8 cellular contexts compared by ENCODE assay signal in genomic region chr4:72701987-72702819, GRCh38.
A peak's percentile ranks its signal among the peaks of the same experiment; 100 is the strongest.
DNase-seq lines count a peak whose midpoint lies in the region; ATAC-seq lines count a peak whose summit lies in the region.

No MANE protein-coding gene starts in this region.

- H3K27ac ChIP-seq in CD4-positive, CD25-positive, alpha-beta regulatory T cell (ENCODE audit: insufficient read depth, low read length, poor library complexity, severe bottlenecking) = no peak overlapping the region
- H3K27ac ChIP-seq in rectal smooth muscle tissue (ENCODE audit: low read depth, low read length) = no peak overlapping the region

- H3K4me3 Mint-ChIP-seq in CD4-positive, CD25-positive, alpha-beta regulatory T cell = peak overlapping the region in 3 of 4 donors; percentile 78 to 83 (median 78)
- peak overlapping the region; percentile 74 for H3K4me3 Mint-ChIP-seq in activated T-helper 1 cell treated with anti-CD3 and anti-CD28 coated beads, Interleukin-12 subunit alpha, Interleukin-12 subunit beta, Interleukin-2, Interleukin-4 antibody, amounts not matched to agents 30 ng/mL and 10 ng/mL and 1 ng/mL, durations not matched to agents 14 hours and 24 hours and 36 hours

- no peak overlapping the region for H3K9ac ChIP-seq in rectal smooth muscle tissue (ENCODE audit: low read length)

- no peak for ATAC-seq in CD4-positive, CD25-positive, alpha-beta regulatory T cell (ENCODE audit: low read depth in 2 of 2)
- ATAC-seq in GM18517 (IDR thresholded peaks at IDR 0.05; ENCODE audit: unreplicated experiment) (peak; percentile 86), HG03064 (IDR thresholded peaks at IDR 0.05; ENCODE audit: low read depth, unreplicated experiment) (peak; percentile 80)

- DNase-seq in CD4-positive, CD25-positive, alpha-beta regulatory T cell = peak in 2 of 3 donors; percentile 26 to 67
- DNase-seq in NCI-H226 = peak; percentile 31
- no peak for DNase-seq in activated T-helper 1 cell treated with anti-CD3 and anti-CD28 coated beads, Interleukin-12 subunit alpha, Interleukin-12 subunit beta, Interleukin-2, Interleukin-4 antibody, amounts not matched to agents 30 ng/mL and 10 ng/mL and 1 ng/mL, durations not matched to agents 14 hours and 24 hours and 36 hours (ENCODE audit: low spot score)
- peak; percentile 39 for DNase-seq in glomerular endothelial cell (ENCODE audit: extremely low read depth, low read depth, low spot score)
- DNase-seq in NCI-H128 (lab: John Stamatoyannopoulos, UW; ENCODE audit: unreplicated experiment) = no peak

- H3K4me3 ChIP-seq in CD4-positive, CD25-positive, alpha-beta regulatory T cell (ENCODE audit: low read depth, low read length) = peak overlapping the region; percentile 75
- peak overlapping the region; percentile 46 for H3K4me3 ChIP-seq in rectal smooth muscle tissue (ENCODE audit: low read length)

- H3K27ac Mint-ChIP-seq in CD4-positive, CD25-positive, alpha-beta regulatory T cell = peak overlapping the region in 2 of 3 donors; percentile 12 to 39
- H3K27ac Mint-ChIP-seq in activated T-helper 1 cell treated with anti-CD3 and anti-CD28 coated beads, Interleukin-12 subunit alpha, Interleukin-12 subunit beta, Interleukin-2, Interleukin-4 antibody, amounts not matched to agents 30 ng/mL and 10 ng/mL and 1 ng/mL, durations not matched to agents 14 hours and 24 hours and 36 hours = no peak overlapping the region

- no peaks in the 10 kb centered on the region for H3K36me3 Mint-ChIP-seq in CD4-positive, CD25-positive, alpha-beta regulatory T cell
- H3K36me3 Mint-ChIP-seq in activated T-helper 1 cell treated with anti-CD3 and anti-CD28 coated beads, Interleukin-12 subunit alpha, Interleukin-12 subunit beta, Interleukin-2, Interleukin-4 antibody, amounts not matched to agents 30 ng/mL and 10 ng/mL and 1 ng/mL, durations not matched to agents 14 hours and 24 hours and 36 hours (ENCODE audit: low read depth) = no peaks in the 10 kb centered on the region

- H3K27me3 ChIP-seq in CD4-positive, CD25-positive, alpha-beta regulatory T cell (ENCODE audit: control insufficient read depth, insufficient read depth, low read length) = no peaks in the 10 kb centered on the region
- no peaks in the 10 kb centered on the region for H3K27me3 ChIP-seq in rectal smooth muscle tissue (ENCODE audit: control insufficient read depth, insufficient read depth, low read length)

- H3K9me3 ChIP-seq in CD4-positive, CD25-positive, alpha-beta regulatory T cell (ENCODE audit: control insufficient read depth in 2 of 2, low read length in 2 of 2) = no peaks in the 10 kb centered on the region

- no peaks in the 10 kb centered on the region for H3K4me1 Mint-ChIP-seq in CD4-positive, CD25-positive, alpha-beta regulatory T cell
- H3K4me1 Mint-ChIP-seq in activated T-helper 1 cell treated with anti-CD3 and anti-CD28 coated beads, Interleukin-12 subunit alpha, Interleukin-12 subunit beta, Interleukin-2, Interleukin-4 antibody, amounts not matched to agents 30 ng/mL and 10 ng/mL and 1 ng/mL, durations not matched to agents 14 hours and 24 hours and 36 hours (ENCODE audit: low read depth) = peaks cover 8% of the 10 kb centered on the region

- intact Hi-C loops in activated T-helper 1 cell treated with anti-CD3 and anti-CD28 coated beads, Interleukin-12 subunit alpha, Interleukin-12 subunit beta, Interleukin-2, Interleukin-4 antibody, amounts not matched to agents 30 ng/mL and 10 ng/mL and 1 ng/mL, durations not matched to agents 14 hours and 24 hours and 36 hours (cut with micrococcal nuclease) = loop anchor here (1.0 to 2.0 kb wide), 2 partner anchors 317 to 555 kb away; no protein-coding TSS in a partner anchor

- H3K27me3 Mint-ChIP-seq in CD4-positive, CD25-positive, alpha-beta regulatory T cell = peaks cover 14% of the 10 kb centered on the region
- peaks cover 9% of the 10 kb centered on the region for H3K27me3 Mint-ChIP-seq in activated T-helper 1 cell treated with anti-CD3 and anti-CD28 coated beads, Interleukin-12 subunit alpha, Interleukin-12 subunit beta, Interleukin-2, Interleukin-4 antibody, amounts not matched to agents 30 ng/mL and 10 ng/mL and 1 ng/mL, durations not matched to agents 14 hours and 24 hours and 36 hours (ENCODE audit: insufficient read depth)

- no peaks in the 10 kb centered on the region for H3K36me3 ChIP-seq in CD4-positive, CD25-positive, alpha-beta regulatory T cell (ENCODE audit: control insufficient read depth, insufficient read depth, low read length)
- no peaks in the 10 kb centered on the region for H3K36me3 ChIP-seq in rectal smooth muscle tissue (ENCODE audit: control insufficient read depth, insufficient read depth, low read length)

- H3K9me3 Mint-ChIP-seq in CD4-positive, CD25-positive, alpha-beta regulatory T cell = peaks cover 0 to 3% (median 0%) of the 10 kb centered on the region in 7 donors
- H3K9me3 Mint-ChIP-seq in activated T-helper 1 cell treated with anti-CD3 and anti-CD28 coated beads, Interleukin-12 subunit alpha, Interleukin-12 subunit beta, Interleukin-2, Interleukin-4 antibody, amounts not matched to agents 30 ng/mL and 10 ng/mL and 1 ng/mL, durations not matched to agents 14 hours and 24 hours and 36 hours = no peaks in the 10 kb centered on the region

- no peaks in the 10 kb centered on the region for H3K4me1 ChIP-seq in CD4-positive, CD25-positive, alpha-beta regulatory T cell (ENCODE audit: control insufficient read depth, insufficient read depth, low read length, poor library complexity, severe bottlenecking)
- no peaks in the 10 kb centered on the region for H3K4me1 ChIP-seq in rectal smooth muscle tissue (ENCODE audit: control insufficient read depth, insufficient read depth, low read length)

Comparison
In these comparisons a context has a peak if more than half of its experiments do, and no peak if none do; other contexts are left out.
1. ATAC-seq: peak in GM18517 (single experiment) and HG03064 (single experiment); none in CD4-positive, CD25-positive, alpha-beta regulatory T cell (0 of 2).
2. DNase-seq: peak in CD4-positive, CD25-positive, alpha-beta regulatory T cell (2 of 3), NCI-H226 (single experiment) and glomerular endothelial cell (single experiment); none in activated T-helper 1 cell treated with anti-CD3 and anti-CD28 coated beads, Interleukin-12 subunit alpha, Interleukin-12 subunit beta, Interleukin-2, Interleukin-4 antibody, amounts not matched to agents 30 ng/mL and 10 ng/mL and 1 ng/mL, durations not matched to agents 14 hours and 24 hours and 36 hours (single experiment) and NCI-H128 (single experiment).